38 cellular contexts compared by ENCODE assay signal in the genomic region with DNA sequence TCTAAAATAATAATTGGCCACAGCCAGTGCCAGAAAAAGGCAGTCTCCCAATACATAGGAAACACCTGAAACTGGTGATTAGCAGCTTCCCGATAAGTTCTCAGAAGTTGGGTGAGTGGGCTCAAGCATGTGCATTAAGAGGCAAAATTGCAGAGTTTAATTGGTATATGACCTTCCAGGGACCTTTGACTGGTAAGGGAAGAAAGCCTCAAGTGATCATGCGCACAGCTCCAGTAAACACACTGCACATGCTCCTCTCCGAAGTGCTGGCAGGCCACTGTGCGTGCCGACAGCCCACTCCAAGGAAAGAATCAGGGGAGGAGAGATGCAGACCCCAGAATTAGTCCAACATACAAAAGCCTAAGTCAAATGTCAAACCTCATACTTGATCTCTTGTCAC. TPM values are rescaled to one million over a fixed set of nuclear protein-coding genes. Genes with fewer than 3 reads are reported as not detected.
"Had no signal": no experiment of that assay in that cellular context is flagged by ENCODE, and none has a peak within 500 bp of the region (broad histone marks: within the 10 kb centered on the region; RNA-seq: fewer than 3 reads in every experiment).

No MANE protein-coding gene starts in this region.

- H3K27ac ChIP-seq: adrenal gland, ascending aorta, body of pancreas, brain microvascular endothelial cell, cardiac muscle cell had no signal

- H3K9me3 ChIP-seq: adrenal gland, ascending aorta, body of pancreas, breast epithelium had no signal

- ATAC-seq: activated naive CD4-positive, alpha-beta T cell treated with anti-CD3 and anti-CD28 coated beads, Interleukin-2, amount 50 U/mL, for 72 hours; activated naive CD8-positive, alpha-beta T cell treated with anti-CD3 and anti-CD28 coated beads, Interleukin-2, amount 50 U/mL, for 24 hours; activated T-cell treated with anti-CD3 and anti-CD28 coated beads, Interleukin-2, amount 50 U/mL, for 4 hours; activated T-cell treated with anti-CD3 and anti-CD28 coated beads, Interleukin-2, amount 50 U/mL, for 72 hours; activated T-helper 17 cell treated with anti-CD3 and anti-CD28 coated beads, Interleukin-2, amount 50 U/mL, for 72 hours; body of pancreas had no signal

- H3K4me1 ChIP-seq: adrenal gland, ascending aorta, body of pancreas, breast epithelium had no signal

- H3K4me3 ChIP-seq: adrenal gland, ascending aorta, body of pancreas, breast epithelium, cardiac muscle cell had no signal

- H3K36me3 ChIP-seq: adrenal gland, ascending aorta, brain microvascular endothelial cell, breast epithelium, cardiac muscle cell had no signal

- H3K27me3 ChIP-seq: adrenal gland, ascending aorta, body of pancreas, brain microvascular endothelial cell, breast epithelium, cardiac muscle cell had no signal

- DNase-seq: activated effector memory CD4-positive, alpha-beta T cell treated with anti-CD3 and anti-CD28 coated beads, Interleukin-2, amount 50 U/mL, for 16 hours; activated effector memory CD4-positive, alpha-beta T cell treated with Interleukin-2 at 50 U/mL for 16 hours; activated gamma-delta T cell; activated gamma-delta T cell treated with Interleukin-2 at 50 U/mL for 16 hours; activated naive CD4-positive, alpha-beta T cell; activated naive CD4-positive, alpha-beta T cell treated with anti-CD3 and anti-CD28 coated beads for 36 hours; activated naive CD4-positive, alpha-beta T cell treated with anti-CD3 and anti-CD28 coated beads, Interleukin-2, amount 10 ng/mL, durations not matched to agents 7 days and 5 days; activated naive CD4-positive, alpha-beta T cell treated with anti-CD3 and anti-CD28 coated beads, Interleukin-2, amount 50 U/mL, for 16 hours; activated naive CD4-positive, alpha-beta T cell treated with Interleukin-2 at 50 U/mL for 16 hours; activated naive CD8-positive, alpha-beta T cell treated with anti-CD3 and anti-CD28 coated beads for 36 hours; activated naive CD8-positive, alpha-beta T cell treated with anti-CD3 and anti-CD28 coated beads, Interleukin-2, amount 10 ng/mL, durations not matched to agents 7 days and 5 days; activated naive CD8-positive, alpha-beta T cell treated with anti-CD3 and anti-CD28 coated beads, Interleukin-2, amount 50 U/mL, for 24 hours; activated T-cell treated with anti-CD3 and anti-CD28 coated beads, Interleukin-2, amount 50 U/mL, for 1 hour; activated T-cell treated with anti-CD3 and anti-CD28 coated beads, Interleukin-2, amount 50 U/mL, for 24 hours; activated T-cell treated with anti-CD3 and anti-CD28 coated beads, Interleukin-2, amount 50 U/mL, for 4 hours; activated T-cell treated with anti-CD3 and anti-CD28 coated beads, Interleukin-2, amount 50 U/mL, for 48 hours; activated T-cell treated with anti-CD3 and anti-CD28 coated beads, Interleukin-2, amount 50 U/mL, for 72 hours; adrenal gland; amniotic stem cell; amygdala; anterior cingulate cortex; aorta; body of pancreas; brain microvascular endothelial cell; caudate nucleus; central memory CD4-positive, alpha-beta T cell; cerebellar nuclear complex had no signal

RNA-seq across cellular contexts. Expression of a gene that starts 18.9 kb away (rescaled TPM):
- total RNA-seq: activated naive CD4-positive, alpha-beta T cell treated with anti-CD3 and anti-CD28 coated beads for 36 hours; activated naive CD4-positive, alpha-beta T cell treated with anti-CD3 and anti-CD28 coated beads, Interleukin-2, amount 50 U/mL, for 72 hours; activated naive CD8-positive, alpha-beta T cell treated with anti-CD3 and anti-CD28 coated beads for 36 hours; activated naive CD8-positive, alpha-beta T cell treated with anti-CD3 and anti-CD28 coated beads, Interleukin-2, amount 10 ng/mL, durations not matched to agents 7 days and 5 days; activated T-cell treated with anti-CD3 and anti-CD28 coated beads, Interleukin-2, amount 50 U/mL, for 4 hours; activated T-cell treated with anti-CD3 and anti-CD28 coated beads, Interleukin-2, amount 50 U/mL, for 72 hours; activated T-helper 1 cell treated with anti-CD3 and anti-CD28 coated beads, Interleukin-12 subunit alpha, Interleukin-12 subunit beta, Interleukin-2, Interleukin-4 antibody, amounts not matched to agents 30 ng/mL and 10 ng/mL and 1 ng/mL, durations not matched to agents 14 hours and 24 hours and 36 hours; activated T-helper 17 cell treated with anti-CD3 and anti-CD28 coated beads, Interleukin-2, amount 50 U/mL, for 72 hours; activated T-helper 2 cell treated with anti-CD3 and anti-CD28 coated beads, Interferon-gamma antibody, Interleukin-2, Interleukin-4, amounts not matched to agents 10 μg/mL and 5 μg/mL and 100 μg/mL, durations not matched to agents 14 hours and 24 hours and 36 hours; adrenal gland; ascending aorta; astrocyte; body of pancreas; breast epithelium; bronchial epithelial cell; cardiac muscle cell; cerebellum; chondrocyte had no signal
